In genomic region chr6:23855497-23856116, GRCh38 we compare ENCODE assay signal across 24 cellular contexts.
"Had no signal": no experiment of that assay in that cellular context is flagged by ENCODE, and none has a peak within 500 bp of the region (broad histone marks: within the 10 kb centered on the region; RNA-seq: fewer than 3 reads in every experiment).

No MANE protein-coding gene starts in this region.

- H3K36me3 ChIP-seq: colonic mucosa, esophagus squamous epithelium, gastrocnemius medialis, heart right ventricle, lower lobe of right lung had no signal

- DNase-seq: colonic mucosa; cortex of kidney; effector CD8-positive, alpha-beta T cell; effector memory CD8-positive, alpha-beta T cell; endodermal cell; erythroblast; esophagus squamous epithelium; foreskin fibroblast; foreskin melanocyte; gastrocnemius medialis; heart right ventricle; hippocampal formation; kidney glomerular epithelial cell; left colon; left ventricle myocardium superior; lower lobe of right lung; mesenchymal stem cell; naive B cell had no signal

- H3K36me3 Mint-ChIP-seq: mesothelial cell of epicardium, naive B cell had no signal

- H3K4me1 ChIP-seq: colonic mucosa, esophagus squamous epithelium, gastrocnemius medialis, heart right ventricle, lower lobe of right lung had no signal

- H3K4me1 Mint-ChIP-seq: endodermal cell, naive B cell had no signal

- H3K27me3 ChIP-seq: colonic mucosa, esophagus squamous epithelium, gastrocnemius medialis, heart right ventricle had no signal

- H3K9me3 ChIP-seq: colonic mucosa, esophagus squamous epithelium, gastrocnemius medialis, lower lobe of right lung, mucosa of descending colon had no signal

- H3K27ac ChIP-seq: colonic mucosa, epithelial cell of prostate, esophagus squamous epithelium, gastrocnemius medialis, heart right ventricle, lower lobe of right lung had no signal

- H3K27ac Mint-ChIP-seq: dendritic cell treated with granulocyte-macrophage colony-stimulating factor and Interleukin-4, amounts not matched to agents 40 ng/mL and 50 ng/mL, for 4 days; effector memory CD8-positive, alpha-beta T cell; endodermal cell; mesothelial cell of epicardium; naive B cell had no signal

- H3K27me3 Mint-ChIP-seq: dendritic cell treated with granulocyte-macrophage colony-stimulating factor and Interleukin-4, amounts not matched to agents 40 ng/mL and 50 ng/mL, for 4 days; effector memory CD8-positive, alpha-beta T cell; naive B cell had no signal

- H3K4me3 Mint-ChIP-seq: dendritic cell treated with granulocyte-macrophage colony-stimulating factor and Interleukin-4, amounts not matched to agents 40 ng/mL and 50 ng/mL, for 4 days; effector memory CD8-positive, alpha-beta T cell; endodermal cell; mesothelial cell of epicardium; naive B cell had no signal

- H3K4me3 ChIP-seq: colonic mucosa, esophagus squamous epithelium, gastrocnemius medialis, heart right ventricle, lower lobe of right lung, mucosa of descending colon had no signal

- ATAC-seq: effector memory CD8-positive, alpha-beta T cell; esophagus mucosa; gastrocnemius medialis; heart right ventricle; left colon; left lobe of liver; left ventricle myocardium superior; lower lobe of right lung; mucosa of descending colon had no signal
